In the genomic region with DNA sequence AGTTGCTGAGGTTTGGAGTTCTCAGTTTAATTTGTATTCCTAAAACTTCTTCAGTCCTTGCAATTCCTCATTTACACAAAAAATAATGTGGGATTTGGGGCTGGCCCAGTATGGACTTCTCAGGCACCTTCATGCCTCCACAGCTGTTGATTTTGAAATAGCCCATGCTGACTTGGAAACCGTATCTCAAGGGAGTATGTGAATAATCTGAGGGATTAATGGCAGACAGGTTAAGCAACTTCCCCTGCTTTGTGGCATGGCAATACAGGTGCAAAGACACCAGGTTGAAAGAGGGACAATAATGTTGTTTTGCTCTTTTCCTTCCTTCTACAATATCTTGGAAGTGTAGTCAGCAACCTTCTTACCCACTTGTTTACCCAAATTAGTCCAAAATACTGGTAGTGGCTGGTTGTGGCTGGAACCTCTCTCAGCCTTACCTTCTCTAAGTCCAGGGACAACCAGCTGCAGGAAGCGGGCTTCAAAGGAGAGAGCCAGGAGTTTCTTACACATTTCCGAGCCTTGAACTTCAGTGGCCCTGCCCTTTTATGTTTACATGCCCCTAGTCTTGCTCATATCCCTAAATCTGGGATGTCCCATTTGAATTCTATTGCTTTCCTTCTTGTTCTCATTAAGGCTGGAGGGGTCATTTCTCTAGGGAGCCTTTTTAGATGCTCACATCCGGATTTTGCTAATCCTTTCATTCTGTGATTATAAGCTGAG, we compare ENCODE assay signal across 28 cellular contexts. TPM values are rescaled to one million over a fixed set of nuclear protein-coding genes. Genes with fewer than 3 reads are reported as not detected.
"Had no signal": no experiment of that assay in that cellular context is flagged by ENCODE, and none has a peak within 500 bp of the region (broad histone marks: within the 10 kb centered on the region; RNA-seq: fewer than 3 reads in every experiment).

No MANE protein-coding gene starts in this region.

- H3K36me3 Mint-ChIP-seq: immature natural killer cell; natural killer cell; neural progenitor cell; stimulated activated memory B cell treated with anti-CD40 and anti-IgM and Interleukin-4, amounts not matched to agents 10 μg/mL and 1 μg/mL and 100 μg/mL, for 72 hours had no signal

- H3K9me3 Mint-ChIP-seq: natural killer cell; neural progenitor cell; stimulated activated memory B cell treated with anti-CD40 and anti-IgM and Interleukin-4, amounts not matched to agents 10 μg/mL and 1 μg/mL and 100 μg/mL, for 72 hours had no signal

- FAIRE-seq: colon, frontal cortex had no signal

- DNase-seq: dorsolateral prefrontal cortex; effector CD4-positive, alpha-beta T cell; hypothalamus; immature natural killer cell; islet precursor cell; kidney glomerular epithelial cell; left colon; left ventricle myocardium superior; lower lobe of right lung; natural killer cell; sigmoid colon; spleen; stimulated activated CD4-positive, alpha-beta T cell treated with anti-CD3 and anti-CD28 coated beads, Interleukin-4, amount 100 ng/mL, for 4 hours; stimulated activated naive CD8-positive, alpha-beta T cell treated with anti-CD3 and anti-CD28 coated beads, Interleukin-15, Interleukin-2, amounts not matched to agents 100 U/mL and 50 U/mL, for 24 hours; substantia nigra had no signal

- ATAC-seq: left colon; left ventricle myocardium superior; lower lobe of right lung; natural killer cell; stimulated activated memory B cell treated with anti-CD40 and anti-IgM and Interleukin-4, amounts not matched to agents 10 μg/mL and 1 μg/mL and 100 μg/mL, for 72 hours; stimulated activated naive CD8-positive, alpha-beta T cell treated with anti-CD3 and anti-CD28 coated beads, Interleukin-15, Interleukin-2, amounts not matched to agents 100 U/mL and 50 U/mL, for 24 hours had no signal

- H3K9ac ChIP-seq: neural progenitor cell, parathyroid adenoma had no signal

- H3K36me3 ChIP-seq: esophagus muscularis mucosa, lower lobe of right lung, neural progenitor cell, sigmoid colon, spleen, thoracic aorta, tibial nerve, vagina had no signal

- H3K27me3 Mint-ChIP-seq: progenitor cell of endocrine pancreas had no signal

- H3K79me2 ChIP-seq: parathyroid adenoma had no signal

- H3K4me3 ChIP-seq: dorsolateral prefrontal cortex, esophagus muscularis mucosa, lower lobe of right lung, neural progenitor cell, sigmoid colon, skin epidermis, spleen, thoracic aorta, tibial nerve, vagina had no signal

- H3K27ac Mint-ChIP-seq: immature natural killer cell; natural killer cell; neural progenitor cell; progenitor cell of endocrine pancreas; stimulated activated memory B cell treated with anti-CD40 and anti-IgM and Interleukin-4, amounts not matched to agents 10 μg/mL and 1 μg/mL and 100 μg/mL, for 72 hours had no signal

- H2AFZ ChIP-seq: neural progenitor cell, parathyroid adenoma had no signal

- H3K27ac ChIP-seq: epithelial cell of prostate, lower lobe of right lung, neural progenitor cell, parathyroid adenoma, sigmoid colon, spleen, thoracic aorta, tibial nerve, vagina had no signal

- H3K4me1 ChIP-seq: neural progenitor cell, parathyroid adenoma had no signal

- H3K4me3 Mint-ChIP-seq: immature natural killer cell; natural killer cell; neural progenitor cell; stimulated activated memory B cell treated with anti-CD40 and anti-IgM and Interleukin-4, amounts not matched to agents 10 μg/mL and 1 μg/mL and 100 μg/mL, for 72 hours had no signal

- H3K4me1 Mint-ChIP-seq: immature natural killer cell; natural killer cell; neural progenitor cell; stimulated activated memory B cell treated with anti-CD40 and anti-IgM and Interleukin-4, amounts not matched to agents 10 μg/mL and 1 μg/mL and 100 μg/mL, for 72 hours had no signal

- H3K27me3 ChIP-seq: dorsolateral prefrontal cortex, esophagus muscularis mucosa, neural progenitor cell, sigmoid colon, spleen, tibial nerve, vagina had no signal

- H3K9me3 ChIP-seq: esophagus muscularis mucosa, lower lobe of right lung, sigmoid colon, spleen, thoracic aorta, tibial nerve, vagina had no signal

- H3K4me2 ChIP-seq: neural progenitor cell had no signal

RNA-seq across cellular contexts. Expression of a gene that starts 44.1 kb away (rescaled TPM):
- total RNA-seq: dorsolateral prefrontal cortex, frontal cortex, left ventricle myocardium superior, natural killer cell, osteoblast, sigmoid colon, thoracic aorta, tibial nerve had no signal
- polyA plus RNA-seq: immature natural killer cell had no signal
